26 cellular contexts compared by ENCODE assay signal in genomic region chr9:34518110-34518616, GRCh38. TPM values are rescaled to one million over a fixed set of nuclear protein-coding genes. Genes with fewer than 3 reads are reported as not detected.
"Had no signal": no experiment of that assay in that cellular context is flagged by ENCODE, and none has a peak within 500 bp of the region (broad histone marks: within the 10 kb centered on the region; RNA-seq: fewer than 3 reads in every experiment).

No MANE protein-coding gene starts in this region.

- DNase-seq: activated CD4-positive, alpha-beta memory T cell treated with anti-CD3 and anti-CD28 coated beads for 36 hours; activated CD4-positive, alpha-beta T cell treated with anti-CD3 and anti-CD28 coated beads for 48 hours; activated naive CD4-positive, alpha-beta T cell treated with anti-CD3 and anti-CD28 coated beads, Interleukin-2, amount 10 ng/mL, durations not matched to agents 7 days and 5 days; activated naive CD8-positive, alpha-beta T cell treated with anti-CD3 and anti-CD28 coated beads, Interleukin-2, amount 50 U/mL, for 24 hours; activated T-cell treated with anti-CD3 and anti-CD28 coated beads, Interleukin-2, amount 50 U/mL, for 48 hours; anterior cingulate cortex; body of pancreas; effector memory CD4-positive, alpha-beta T cell; hippocampal formation; mucosa of descending colon; naive thymus-derived CD4-positive, alpha-beta T cell; ovary; stimulated activated CD4-positive, alpha-beta T cell treated with anti-CD3 and anti-CD28 coated beads, Interleukin-1b, Interleukin-23, amount 100 ng/mL, for 48 hours; stimulated activated naive CD8-positive, alpha-beta T cell treated with anti-CD3 and anti-CD28 coated beads, Interleukin-15, amount 100 ng/mL, for 72 hours; SW 1271; T-helper 17 cell; transverse colon had no signal

- H3K9ac ChIP-seq: neural progenitor cell had no signal

- H3K27ac ChIP-seq: body of pancreas, neural progenitor cell, ovary, prostate gland, suprapubic skin, transverse colon had no signal

- H3K4me3 ChIP-seq: body of pancreas, mucosa of descending colon, neural progenitor cell, ovary, prostate gland, suprapubic skin, transverse colon had no signal

- FAIRE-seq: endothelial cell of umbilical vein, frontal cortex, urothelium cell line had no signal

- ATAC-seq: activated naive CD8-positive, alpha-beta T cell treated with anti-CD3 and anti-CD28 coated beads, Interleukin-2, amount 50 U/mL, for 24 hours; body of pancreas; esophagus mucosa; mucosa of descending colon; naive thymus-derived CD4-positive, alpha-beta T cell; stimulated activated naive CD8-positive, alpha-beta T cell treated with anti-CD3 and anti-CD28 coated beads, Interleukin-15, amount 100 ng/mL, for 72 hours; T-helper 17 cell had no signal

- H3K27me3 ChIP-seq: body of pancreas, ovary, suprapubic skin had no signal

- H3K36me3 ChIP-seq: neural progenitor cell, ovary, prostate gland, suprapubic skin, transverse colon had no signal

- H3K9me3 ChIP-seq: body of pancreas, mucosa of descending colon, ovary, prostate gland, suprapubic skin, transverse colon had no signal

- H3K4me2 ChIP-seq: neural progenitor cell had no signal

- H2AFZ ChIP-seq: neural progenitor cell had no signal

RNA-seq across cellular contexts. Expression of gene ENHO, which starts 4.6 kb away (rescaled TPM):
- total RNA-seq: endothelial cell of umbilical vein had no signal

RNA-seq across cellular contexts. Expression of gene DNAI1, which starts 59.6 kb away (rescaled TPM):
- total RNA-seq: dermis microvascular lymphatic vessel endothelial cell; endothelial cell of umbilical vein; esophagus mucosa; lower leg skin; mucosa of descending colon; naive thymus-derived CD4-positive, alpha-beta T cell; suprapubic skin; T-helper 17 cell; transverse colon had no signal
- polyA plus RNA-seq: endothelial cell of umbilical vein; naive thymus-derived CD4-positive, alpha-beta T cell had no signal
